Comparison of ENCODE assay signal across 8 cellular contexts in genomic region chr21:44510508-44511218, GRCh38. TPM values are rescaled to one million over a fixed set of nuclear protein-coding genes. Genes with fewer than 3 reads are reported as not detected.
A peak's percentile ranks its signal among the peaks of the same experiment; 100 is the strongest.
DNase-seq lines count a peak whose midpoint lies in the region; ATAC-seq, FAIRE-seq and TF ChIP-seq lines count a peak whose summit lies in the region.

No MANE protein-coding gene starts in this region.

- peaks cover 0 to 6% of the 10 kb centered on the region in 2 donors for H3K4me1 ChIP-seq in kidney (ENCODE audit: control insufficient read depth in 1 of 2, insufficient read depth in 1 of 2, low read depth in 1 of 2, low read length in 2 of 2)

- H3K4me3 ChIP-seq in GM12875 (ENCODE audit: low read depth, low read length) (no peak overlapping the region), kidney (ENCODE audit: low read length in 2 of 2) (peak overlapping the region; percentile 1 to 2)

- TF ChIP-seq CTCF in GM12875 (IDR thresholded peaks at IDR 0.05; ENCODE audit: borderline replicate concordance, insufficient read depth, low read depth, low read length): peak; percentile 90
- TF ChIP-seq CTCF in activated B cell treated with CpG ODN at 0.5 μM for 24 hours (IDR thresholded peaks at IDR 0.05): no peak
- peak; percentile 90 for TF ChIP-seq CTCF in kidney (IDR thresholded peaks at IDR 0.05; ENCODE audit: borderline replicate concordance, extremely low read depth, insufficient read depth)

- H3K4me1 Mint-ChIP-seq in activated B cell treated with CpG ODN at 0.5 μM for 24 hours: peaks cover 2% of the 10 kb centered on the region

- H3K9ac ChIP-seq in kidney (ENCODE audit: low read length in 2 of 2): no peak overlapping the region

- DNase-seq in NCI-H2081 treated with DMSO at 0.1 percent for 48 hours (lab: John Stamatoyannopoulos, UW): peak; percentile 0
- peak; percentile 66 for DNase-seq in activated B cell treated with CpG ODN at 0.5 μM for 24 hours
- DNase-seq in T47D (ENCODE audit: low read depth in 1 of 2, low spot score in 1 of 2): peak; percentile 86 to 87
- peak; percentile 86 for DNase-seq in kidney
- peak; percentile 68 to 79 for DNase-seq in stimulated activated CD4-positive, alpha-beta T cell treated with anti-CD3 and anti-CD28 coated beads, Interleukin-4, amount 100 ng/mL, for 48 hours (ENCODE audit: low read depth in 2 of 2)

- in situ Hi-C loops in T47D (cut with HindIII; ENCODE audit: low pct_unique_long_range_greater_than_20kb, low sequenced_read_pairs): no loop called here

- no peaks in the 10 kb centered on the region for H3K9me3 Mint-ChIP-seq in activated B cell treated with CpG ODN at 0.5 μM for 24 hours

- no peak overlapping the region for H3K27ac Mint-ChIP-seq in activated B cell treated with CpG ODN at 0.5 μM for 24 hours

- peak; percentile 72 for ATAC-seq in activated B cell treated with CpG ODN at 0.5 μM for 24 hours (ENCODE audit: low read depth)
- ATAC-seq in GM18520 (IDR thresholded peaks at IDR 0.05; ENCODE audit: unreplicated experiment): no peak
- ATAC-seq in HG02588 (IDR thresholded peaks at IDR 0.05; ENCODE audit: unreplicated experiment): no peak

- peaks cover 10% of the 10 kb centered on the region for H3K27me3 Mint-ChIP-seq in activated B cell treated with CpG ODN at 0.5 μM for 24 hours

- no peak overlapping the region for H3K4me3 Mint-ChIP-seq in activated B cell treated with CpG ODN at 0.5 μM for 24 hours

- POLR2A ChIA-PET in activated B cell treated with CpG ODN at 0.5 μM for 24 hours (lab: Charles Lee): no interaction called here

- CTCF ChIA-PET in activated B cell treated with CpG ODN at 0.5 μM for 24 hours (lab: Charles Lee): interaction anchor here (0.5 to 2.2 kb wide), 13 partner anchors 9 to 439 kb away, joined by 3 to 32 read pairs (median 3); no protein-coding TSS in a partner anchor

- H3K9me3 ChIP-seq in kidney (ENCODE audit: control insufficient read depth in 1 of 2, low read length in 2 of 2): no peaks in the 10 kb centered on the region

- intact Hi-C loops in activated B cell treated with CpG ODN at 0.5 μM for 24 hours (cut with micrococcal nuclease): loop anchor here (1.0 to 10.0 kb wide), 4 partner anchors 283 to 620 kb away; partner anchors contain the start of genes PTTG1IP and SLX9
- intact Hi-C loops in kidney (cut with DNase I): no loop called here

- H3K36me3 Mint-ChIP-seq in activated B cell treated with CpG ODN at 0.5 μM for 24 hours (ENCODE audit: low read depth): no peaks in the 10 kb centered on the region

- FAIRE-seq in kidney (lab: Jason Lieb, UNC): no peak

- no peak overlapping the region for H3K27ac ChIP-seq in kidney (ENCODE audit: low read depth in 2 of 2, low read length in 2 of 2)

- no peaks in the 10 kb centered on the region for H3K36me3 ChIP-seq in kidney (ENCODE audit: control insufficient read depth in 1 of 2, insufficient read depth in 2 of 2, low read length in 2 of 2)

RNA-seq across cellular contexts. Expression of gene KRTAP10-1, which starts 29.3 kb away (rescaled TPM):
- not detected in 2 replicates for total RNA-seq in activated B cell treated with CpG ODN at 0.5 μM for 24 hours
- total RNA-seq in kidney: not detected
- not detected for polyA plus RNA-seq in kidney (ENCODE audit: insufficient read depth, low read depth, low replicate concordance)

RNA-seq across cellular contexts. Expression of gene KRTAP10-2, which starts 40.6 kb away (rescaled TPM):
- total RNA-seq in activated B cell treated with CpG ODN at 0.5 μM for 24 hours: not detected in 2 replicates
- not detected for total RNA-seq in kidney
- polyA plus RNA-seq in kidney (ENCODE audit: insufficient read depth, low read depth, low replicate concordance): not detected

RNA-seq across cellular contexts. Expression of gene KRTAP10-3, which starts 47.9 kb away (rescaled TPM):
- not detected in 2 replicates for total RNA-seq in activated B cell treated with CpG ODN at 0.5 μM for 24 hours
- total RNA-seq in kidney: not detected
- not detected for polyA plus RNA-seq in kidney (ENCODE audit: insufficient read depth, low read depth, low replicate concordance)

RNA-seq across cellular contexts. Expression of gene LRRC3, which starts 55.4 kb away (rescaled TPM):
- total RNA-seq in activated B cell treated with CpG ODN at 0.5 μM for 24 hours (0.91 and 1.00 TPM in 2 replicates), kidney (1.4 TPM)
- polyA plus RNA-seq in kidney (ENCODE audit: insufficient read depth, low read depth, low replicate concordance): 0.60 TPM

Comparison
In these comparisons a context has a peak if more than half of its experiments do, and no peak if none do; other contexts are left out.
1. DNase-seq: peak in every context shown above with its lines; median percentile 86 in T47D; 86 in kidney; 74 in stimulated activated CD4-positive, alpha-beta T cell treated with anti-CD3 and anti-CD28 coated beads, Interleukin-4, amount 100 ng/mL, for 48 hours; 66 in activated B cell treated with CpG ODN at 0.5 μM for 24 hours; 0 in NCI-H2081 treated with DMSO at 0.1 percent for 48 hours.